Comparison of ENCODE assay signal across 8 cellular contexts in the genomic region with DNA sequence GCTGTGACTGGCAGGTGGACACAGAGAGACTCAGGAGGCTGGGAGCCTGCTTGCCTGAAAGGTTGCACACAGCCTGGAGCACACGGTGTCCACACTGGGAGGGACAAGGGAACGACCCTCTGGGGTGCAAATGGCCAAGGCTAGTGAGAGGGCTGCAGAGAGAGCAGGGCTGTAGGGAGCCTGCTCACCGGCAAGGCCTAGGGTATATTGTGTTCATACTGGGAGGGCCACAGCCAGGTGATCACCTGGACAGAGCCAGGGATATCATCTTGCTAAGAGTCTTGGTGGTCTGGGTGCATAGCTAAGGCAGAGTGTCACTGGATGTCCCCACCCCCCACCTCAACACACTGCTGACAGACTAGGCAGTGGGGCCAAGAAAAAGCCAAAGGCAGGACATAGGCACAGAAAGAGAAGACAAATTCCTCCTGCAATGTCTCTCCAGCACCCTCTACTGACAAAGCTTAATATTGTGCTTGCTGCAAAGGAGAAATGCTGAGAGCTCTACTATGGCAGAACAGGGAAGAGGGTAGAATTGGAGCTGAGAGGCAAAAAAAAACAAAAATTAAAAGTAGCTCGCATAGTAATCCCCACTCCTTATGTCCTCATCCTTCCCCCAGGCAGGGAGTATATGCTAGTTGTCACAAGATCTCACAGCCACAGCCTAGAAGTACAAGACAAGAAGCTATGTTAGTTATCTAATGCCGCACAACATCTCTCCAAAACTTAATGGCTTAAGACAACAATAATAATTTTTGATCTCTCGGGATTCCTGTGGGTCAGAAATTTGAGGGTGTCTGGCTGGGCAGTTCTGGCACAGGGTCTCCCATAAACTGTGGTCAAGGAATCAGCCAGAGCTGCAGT. TPM values are rescaled to one million over a fixed set of nuclear protein-coding genes. Genes with fewer than 3 reads are reported as not detected.
DNase-seq lines count a peak whose midpoint lies in the region; ATAC-seq and TF ChIP-seq lines count a peak whose summit lies in the region.

No MANE protein-coding gene starts in this region.

- ATAC-seq in GM21381 (IDR thresholded peaks at IDR 0.05; ENCODE audit: unreplicated experiment), result peak; percentile 55
- ATAC-seq in SK-N-SH treated with all-trans-retinoic acid at 6 μM for 48 hours, result peak; percentile 94
- ATAC-seq in esophagus mucosa, result peak; percentile 72
- no peak for ATAC-seq in GM21737 (IDR thresholded peaks at IDR 0.05; ENCODE audit: unreplicated experiment)

- DNase-seq in DMS53 (lab: John Stamatoyannopoulos, UW), result peak; percentile 90
- DNase-seq in NCI-H1092 treated with DMSO at 0.1 percent for 48 hours (lab: John Stamatoyannopoulos, UW), result peak; percentile 79
- DNase-seq in myocyte (ENCODE audit: low read depth), result peak; percentile 85
- no peak for DNase-seq in effector CD8-positive, alpha-beta T cell (lab: John Stamatoyannopoulos, UW)

TF ChIP-seq in SK-N-SH treated with all-trans-retinoic acid at 6 μM for 48 hours, 23 proteins besides CTCF, POLR2A, EP300 and RAD21:
- TF ChIP-seq ZNF565 (CRISPR knock-in tag; conservative IDR thresholded peaks at IDR 0.05; ENCODE audit: low read depth), result no peak

RNA-seq across cellular contexts. Expression of a gene that starts 40.0 kb away (rescaled TPM):
- 5.0 TPM for total RNA-seq in esophagus mucosa
- total RNA-seq in myocyte, result 0.47 and 0.62 TPM in 2 replicates
- polyA plus RNA-seq in myocyte (2012), result 0.39 TPM
